19 cellular contexts compared by ENCODE assay signal in genomic region chr1:172308577-172308976, GRCh38.
DNase-seq lines count a peak whose midpoint lies in the region; ATAC-seq and TF ChIP-seq lines count a peak whose summit lies in the region.
"Had no signal": no experiment of that assay in that cellular context is flagged by ENCODE, and none has a peak within 500 bp of the region (broad histone marks: within the 10 kb centered on the region; RNA-seq: fewer than 3 reads in every experiment).

No MANE protein-coding gene starts in this region.

- DNase-seq in IMR-90 = peak; percentile 60
- DNase-seq in choroid plexus epithelial cell (ENCODE audit: low read depth) = peak; percentile 33
- DNase-seq in left kidney (ENCODE audit: low read depth, low spot score) = peak; percentile 41
- DNase-seq in lower leg skin (ENCODE audit: low spot score in 2 of 2) = no peak
- no peak for DNase-seq in NCI-H128 (lab: John Stamatoyannopoulos, UW; ENCODE audit: unreplicated experiment)
- DNase-seq in NCI-H2029 (lab: John Stamatoyannopoulos, UW) = no peak
- no peak for DNase-seq in NCI-H146 treated with DMSO at 0.1 percent for 48 hours (lab: John Stamatoyannopoulos, UW; ENCODE audit: unreplicated experiment)
- DNase-seq: AML-193; CD4-positive, alpha-beta T cell; DMS53; HCEC 1CT; NCI-H1092; NCI-H1436; NCI-H187 treated with DMSO at 0.1 percent for 48 hours; NCI-H2107; NCI-H524 treated with DMSO at 0.1 percent for 48 hours; NCI-H774 had no signal

- H3K36me3 ChIP-seq in IMR-90 (ENCODE audit: control insufficient read depth, insufficient read depth, low read length) = no peaks in the 10 kb centered on the region
- H3K36me3 ChIP-seq: BLaER1 treated with 17β-estradiol and CSF1 and Interleukin-3, amounts not matched to agents 10 nM and 100 nM had no signal

- no peak overlapping the region for H2AK5ac ChIP-seq in IMR-90 (ENCODE audit: low read depth, low read length)

- no peak overlapping the region for H3K18ac ChIP-seq in IMR-90 (ENCODE audit: low read depth, low read length)

- no peak overlapping the region for H3K9ac ChIP-seq in IMR-90 (ENCODE audit: low read depth, low read length)
- H3K9ac ChIP-seq: BLaER1 treated with 17β-estradiol and CSF1 and Interleukin-3, amounts not matched to agents 10 nM and 100 nM; KMS-11 had no signal

- TF ChIP-seq RAD21 in IMR-90 (IDR thresholded peaks at IDR 0.05; ENCODE audit: low read length) = no peak

- no peak overlapping the region for H2AFZ ChIP-seq in IMR-90 (replicated peaks; ENCODE audit: low read length, poor library complexity)

- no peak overlapping the region for H2AK9ac ChIP-seq in IMR-90 (replicated peaks; ENCODE audit: low read depth, low read length, poor library complexity)

- no peak overlapping the region for H3K14ac ChIP-seq in IMR-90 (replicated peaks; ENCODE audit: low read depth, low read length)

- no CpG with 5 or more reads among the region's 4 CpGs for WGBS in IMR-90 (ENCODE audit: extremely low coverage in 2 of 2, insufficient read length in 1 of 2), 2 experiments
- 60 to 75% methylated on average over 4 of the region's 4 CpGs for WGBS in lower leg skin, 2 donors

- no peak overlapping the region for H3K4ac ChIP-seq in IMR-90 (ENCODE audit: low read depth, low read length)

- intact Hi-C loops in IMR-90 (cut with micrococcal nuclease) = no loop called here
- intact Hi-C loops in lower leg skin (cut with DNase I; ENCODE audit: low total_unique reads) = no loop called here

- H4K5ac ChIP-seq in IMR-90 (ENCODE audit: low read depth, low read length) = no peak overlapping the region

- no peaks in the 10 kb centered on the region for H3K79me1 ChIP-seq in IMR-90 (ENCODE audit: low read depth in 1 of 2, low read length in 2 of 2)

- no peak overlapping the region for H4K8ac ChIP-seq in IMR-90 (ENCODE audit: low read depth in 2 of 2, low read length in 2 of 2)

- H4K20me1 ChIP-seq in IMR-90 (ENCODE audit: insufficient read depth, low read length) = no peaks in the 10 kb centered on the region
- H4K20me1 ChIP-seq: BLaER1 treated with 17β-estradiol and CSF1 and Interleukin-3, amounts not matched to agents 10 nM and 100 nM had no signal

- no peak overlapping the region for H2BK5ac ChIP-seq in IMR-90 (ENCODE audit: low read depth, low read length, poor library complexity, severe bottlenecking)

- CTCF ChIA-PET in IMR-90 (lab: Yijun Ruan, JAX) = no interaction called here

- in situ Hi-C loops in IMR-90 (cut with MboI; ENCODE audit: low sequenced_read_pairs) = no loop called here

- no peak overlapping the region for H3K4me3 ChIP-seq in IMR-90 (ENCODE audit: insufficient read depth, low read depth, low read length)
- no peak overlapping the region for H3K4me3 ChIP-seq in choroid plexus epithelial cell (ENCODE audit: low read depth, low read length)
- H3K4me3 ChIP-seq in lower leg skin (ENCODE audit: low read depth, poor library complexity, severe bottlenecking) = no peak overlapping the region
- H3K4me3 ChIP-seq: BLaER1 treated with 17β-estradiol and CSF1 and Interleukin-3, amounts not matched to agents 10 nM and 100 nM had no signal

- dilution Hi-C loops in IMR-90 (cut with HindIII; ENCODE audit: low sequenced_read_pairs, unreplicated experiment) = no loop called here

- POLR2A ChIA-PET in IMR-90 (lab: Charles Lee; ENCODE audit: unreplicated experiment) = interaction anchor here (0.6 to 0.7 kb wide), 2 partner anchors 86 to 163 kb away, joined by 4 to 6 read pairs; no protein-coding TSS in a partner anchor

- TF ChIP-seq CTCF in IMR-90 (conservative IDR thresholded peaks at IDR 0.05; ENCODE audit: low read depth, low read length) = no peak
- no peak for TF ChIP-seq CTCF in choroid plexus epithelial cell (conservative IDR thresholded peaks at IDR 0.05; ENCODE audit: low read depth, low read length)
- no peak for TF ChIP-seq CTCF in lower leg skin (IDR thresholded peaks at IDR 0.05)

- no peak overlapping the region for H2BK20ac ChIP-seq in IMR-90 (ENCODE audit: low read depth, low read length)

- no peaks in the 10 kb centered on the region for H3K27me3 ChIP-seq in IMR-90 (ENCODE audit: control insufficient read depth, insufficient read depth, low read length)
- H3K27me3 ChIP-seq: BLaER1 treated with 17β-estradiol and CSF1 and Interleukin-3, amounts not matched to agents 10 nM and 100 nM had no signal

- no peak overlapping the region for H2BK15ac ChIP-seq in IMR-90 (ENCODE audit: low read depth, low read length)

- BruUV-seq in IMR-90 (replicated peaks; lab: Mats Ljungman, UMichigan) = no TSS peak

- H3K9me1 ChIP-seq in IMR-90 (ENCODE audit: insufficient read depth, low read length) = no peaks in the 10 kb centered on the region

- no peaks in the 10 kb centered on the region for H3K9me3 ChIP-seq in IMR-90 (ENCODE audit: control insufficient read depth, insufficient read depth, low read length)
- H3K9me3 ChIP-seq: BLaER1 treated with 17β-estradiol and CSF1 and Interleukin-3, amounts not matched to agents 10 nM and 100 nM had no signal

- H2BK120ac ChIP-seq in IMR-90 (ENCODE audit: low read depth, low read length) = no peak overlapping the region

- H3K4me1 ChIP-seq in IMR-90 (ENCODE audit: control insufficient read depth, insufficient read depth, low read length) = no peaks in the 10 kb centered on the region
- H3K4me1 ChIP-seq: BLaER1 treated with 17β-estradiol and CSF1 and Interleukin-3, amounts not matched to agents 10 nM and 100 nM had no signal

- no peak overlapping the region for H4K91ac ChIP-seq in IMR-90 (ENCODE audit: insufficient read depth, low read depth, low read length)

- no peak overlapping the region for H3K4me2 ChIP-seq in IMR-90 (ENCODE audit: low read depth, low read length)
- H3K4me2 ChIP-seq: BLaER1 treated with 17β-estradiol and CSF1 and Interleukin-3, amounts not matched to agents 10 nM and 100 nM; KMS-11 had no signal

- ATAC-seq in IMR-90 (ENCODE audit: low read depth) = peak; percentile 75

- no peak overlapping the region for H3K27ac ChIP-seq in IMR-90 (ENCODE audit: insufficient read depth, low read length)
- H3K27ac ChIP-seq: BLaER1 treated with 17β-estradiol and CSF1 and Interleukin-3, amounts not matched to agents 10 nM and 100 nM; KMS-11 had no signal

- no peak overlapping the region for H3K23ac ChIP-seq in IMR-90 (ENCODE audit: low read depth, low read length)

- no peak overlapping the region for H3K56ac ChIP-seq in IMR-90 (ENCODE audit: extremely low read depth, insufficient read depth, low read length)

- TF ChIP-seq POLR2A in IMR-90 (IDR thresholded peaks at IDR 0.05; ENCODE audit: low read depth, low read length) = no peak
- no peak for TF ChIP-seq POLR2A in lower leg skin (IDR thresholded peaks at IDR 0.05)

TF ChIP-seq in IMR-90, 13 proteins besides CTCF, POLR2A, EP300 and RAD21:
- TF ChIP-seq RCOR1 (IDR thresholded peaks at IDR 0.05; ENCODE audit: insufficient replicate concordance, low read length) (no peak), MXI1 (IDR thresholded peaks at IDR 0.05; ENCODE audit: borderline replicate concordance, low read depth, low read length) (no peak), NFE2L2 (IDR thresholded peaks at IDR 0.05; ENCODE audit: low read depth, low read length) (no peak), BHLHE40 (IDR thresholded peaks at IDR 0.05; ENCODE audit: low read depth, low read length) (no peak; the same call in 1 of the 2 replicates)

Comparison
In these comparisons a context has a peak if more than half of its experiments do, and no peak if none do; other contexts are left out.
1. DNase-seq: peak in IMR-90 (single experiment), choroid plexus epithelial cell (single experiment) and left kidney (single experiment); none in lower leg skin (0 of 2), NCI-H128 (single experiment), NCI-H2029 (single experiment) and NCI-H146 treated with DMSO at 0.1 percent for 48 hours (single experiment).